ENCODE assay signal across 22 cellular contexts in genomic region chr17:31456814-31457213, GRCh38.
"Had no signal": no experiment of that assay in that cellular context is flagged by ENCODE, and none has a peak within 500 bp of the region (broad histone marks: within the 10 kb centered on the region; RNA-seq: fewer than 3 reads in every experiment).

No MANE protein-coding gene starts in this region.

- H3K27me3 ChIP-seq: right atrium auricular region, thyroid gland had no signal

- H3K27ac ChIP-seq: foreskin keratinocyte, lower lobe of right lung, psoas muscle, right atrium auricular region, thyroid gland had no signal

- H3K27ac Mint-ChIP-seq: activated naive CD4-positive, alpha-beta T cell treated with anti-CD3 and anti-CD28 coated beads for 36 hours; activated T-cell treated with anti-CD3 and anti-CD28 coated beads, Interleukin-2, amount 50 U/mL, for 72 hours; dendritic cell treated with granulocyte-macrophage colony-stimulating factor and Interleukin-4, amounts not matched to agents 40 ng/mL and 50 ng/mL, for 4 days; stimulated activated naive CD8-positive, alpha-beta T cell treated with anti-CD3 and anti-CD28 coated beads, Interleukin-15, Interleukin-2, amounts not matched to agents 100 ng/mL and 50 ng/mL, for 24 hours had no signal

- DNase-seq: activated CD4-positive, alpha-beta T cell treated with anti-CD3 and anti-CD28 coated beads for 4 hours; activated CD4-positive, alpha-beta T cell treated with anti-CD3 and anti-CD28 coated beads, Interleukin-2, amount 50 U/mL, for 48 hours; activated CD4-positive, CD25-positive, alpha-beta regulatory T cell; activated effector memory CD4-positive, alpha-beta T cell treated with Interleukin-2 at 50 U/mL for 16 hours; activated naive CD4-positive, alpha-beta T cell treated with anti-CD3 and anti-CD28 coated beads for 36 hours; activated T-cell treated with anti-CD3 and anti-CD28 coated beads, Interleukin-2, amount 50 U/mL, for 72 hours; amygdala; effector CD4-positive, alpha-beta T cell; foreskin keratinocyte; immature natural killer cell; lower lobe of right lung; naive thymus-derived CD4-positive, alpha-beta T cell; stimulated activated CD4-positive, alpha-beta T cell treated with anti-CD3 and anti-CD28 coated beads, Interleukin-12 subunit alpha, Interleukin-12 subunit beta, amount 100 ng/mL, for 4 hours; stimulated activated CD4-positive, alpha-beta T cell treated with anti-CD3 and anti-CD28 coated beads, Interleukin-4, amount 100 ng/mL, for 4 hours; substantia nigra; T-helper 9 cell; thyroid gland had no signal

- ATAC-seq: activated T-cell treated with anti-CD3 and anti-CD28 coated beads, Interleukin-2, amount 50 U/mL, for 72 hours; foreskin keratinocyte; left lobe of liver; naive thymus-derived CD4-positive, alpha-beta T cell; psoas muscle had no signal

- H3K9me3 Mint-ChIP-seq: activated naive CD4-positive, alpha-beta T cell treated with anti-CD3 and anti-CD28 coated beads for 36 hours; activated T-cell treated with anti-CD3 and anti-CD28 coated beads, Interleukin-2, amount 50 U/mL, for 72 hours; dendritic cell treated with granulocyte-macrophage colony-stimulating factor and Interleukin-4, amounts not matched to agents 40 ng/mL and 50 ng/mL, for 4 days; immature natural killer cell; naive thymus-derived CD4-positive, alpha-beta T cell; stimulated activated naive CD8-positive, alpha-beta T cell treated with anti-CD3 and anti-CD28 coated beads, Interleukin-15, Interleukin-2, amounts not matched to agents 100 ng/mL and 50 ng/mL, for 24 hours had no signal

- H3K4me1 ChIP-seq: foreskin keratinocyte, psoas muscle, thyroid gland had no signal

- H3K27me3 Mint-ChIP-seq: naive thymus-derived CD4-positive, alpha-beta T cell; stimulated activated naive CD8-positive, alpha-beta T cell treated with anti-CD3 and anti-CD28 coated beads, Interleukin-15, Interleukin-2, amounts not matched to agents 100 ng/mL and 50 ng/mL, for 24 hours had no signal

- H3K4me3 Mint-ChIP-seq: activated naive CD4-positive, alpha-beta T cell treated with anti-CD3 and anti-CD28 coated beads for 36 hours; activated T-cell treated with anti-CD3 and anti-CD28 coated beads, Interleukin-2, amount 50 U/mL, for 72 hours; dendritic cell treated with granulocyte-macrophage colony-stimulating factor and Interleukin-4, amounts not matched to agents 40 ng/mL and 50 ng/mL, for 4 days; immature natural killer cell; naive thymus-derived CD4-positive, alpha-beta T cell; stimulated activated naive CD8-positive, alpha-beta T cell treated with anti-CD3 and anti-CD28 coated beads, Interleukin-15, Interleukin-2, amounts not matched to agents 100 ng/mL and 50 ng/mL, for 24 hours had no signal

- H3K36me3 Mint-ChIP-seq: immature natural killer cell; naive thymus-derived CD4-positive, alpha-beta T cell had no signal

- H3K9me3 ChIP-seq: lower lobe of right lung, psoas muscle, right atrium auricular region, thyroid gland had no signal

- H3K4me3 ChIP-seq: lower lobe of right lung, psoas muscle, right atrium auricular region, thyroid gland had no signal

- H3K36me3 ChIP-seq: lower lobe of right lung, right atrium auricular region, thyroid gland had no signal
